ENCODE assay signal across 13 cellular contexts in genomic region chr4:75598390-75598789, GRCh38. TPM values are rescaled to one million over a fixed set of nuclear protein-coding genes. Genes with fewer than 3 reads are reported as not detected.
DNase-seq lines count a peak whose midpoint lies in the region; ATAC-seq, FAIRE-seq and TF ChIP-seq lines count a peak whose summit lies in the region.
"Had no signal": no experiment of that assay in that cellular context is flagged by ENCODE, and none has a peak within 500 bp of the region (broad histone marks: within the 10 kb centered on the region; RNA-seq: fewer than 3 reads in every experiment).

No MANE protein-coding gene starts in this region.

- no peak overlapping the region for H3K4me3 Mint-ChIP-seq in natural killer cell
- H3K4me3 Mint-ChIP-seq: activated naive CD8-positive, alpha-beta T cell treated with anti-CD3 and anti-CD28 coated beads, Interleukin-2, amount 50 U/mL, for 24 hours; nephron progenitor cell had no signal

- no peaks in the 10 kb centered on the region for H3K36me3 Mint-ChIP-seq in natural killer cell

- CTCF ChIA-PET in GM12878 (lab: Yijun Ruan, JAX) = no interaction called here

- RAD21 ChIA-PET in GM12878 (lab: Charles Lee; ENCODE audit: unreplicated experiment) = no interaction called here

- H3K9me3 ChIP-seq in GM12878 (replicated peaks; ENCODE audit: control insufficient read depth, insufficient read depth, low read length) (no peaks in the 10 kb centered on the region), left lung (no peaks in the 10 kb centered on the region)
- H3K9me3 ChIP-seq: uterus had no signal

- DNase-seq in GM03348 (ENCODE audit: low spot score) (peak; percentile 16), M059J (ENCODE audit: low read depth) (peak; percentile 37), GM12878 (ENCODE audit: low read depth, low spot score) (no peak), natural killer cell (no peak), iPS-NIHi7 (ENCODE audit: extremely low spot score) (no peak), NCI-H82 treated with DMSO at 0.1 percent for 48 hours (lab: John Stamatoyannopoulos, UW; ENCODE audit: unreplicated experiment) (no peak), left lung (no peak)
- DNase-seq: activated naive CD8-positive, alpha-beta T cell treated with anti-CD3 and anti-CD28 coated beads, Interleukin-2, amount 50 U/mL, for 24 hours; islet precursor cell; NCI-H524; nephron progenitor cell; uterus had no signal

- H3K27ac ChIP-seq in GM12878 (ENCODE audit: control insufficient read depth, insufficient read depth) (no peak overlapping the region), left lung (no peak overlapping the region)
- H3K27ac ChIP-seq: uterus had no signal

- H3K27me3 ChIP-seq in GM12878 (replicated peaks in 1 of 2; ENCODE audit: control insufficient read depth in 2 of 2, insufficient read depth in 2 of 2, low read length in 1 of 2) = no peaks in the 10 kb centered on the region; a peak in 1 of 4 replicates
- no peaks in the 10 kb centered on the region for H3K27me3 ChIP-seq in left lung
- H3K27me3 ChIP-seq: uterus had no signal

- ATAC-seq in GM12878 = no peak
- peak in 2 of 3 donors; percentile 74 for ATAC-seq in natural killer cell
- no peak for ATAC-seq in left lung
- ATAC-seq: activated naive CD8-positive, alpha-beta T cell treated with anti-CD3 and anti-CD28 coated beads, Interleukin-2, amount 50 U/mL, for 24 hours had no signal

- no peaks in the 10 kb centered on the region for H3K36me3 ChIP-seq in GM12878 (ENCODE audit: control insufficient read depth in 2 of 2, insufficient read depth in 2 of 2, low read length in 1 of 2)
- H3K36me3 ChIP-seq in left lung = no peaks in the 10 kb centered on the region
- H3K36me3 ChIP-seq: uterus had no signal

- no peak for TF ChIP-seq RAD21 in GM12878 (IDR thresholded peaks at IDR 0.05; ENCODE audit: insufficient read depth, low read depth, low read length)

- no peaks in the 10 kb centered on the region for H3K4me1 ChIP-seq in GM12878 (ENCODE audit: control insufficient read depth, insufficient read depth, low read length)
- H3K4me1 ChIP-seq in left lung = no peaks in the 10 kb centered on the region
- H3K4me1 ChIP-seq: uterus had no signal

- SMC1A ChIA-PET in GM12878 (lab: Charles Lee; ENCODE audit: uncharacterized antibody, unreplicated experiment) = no interaction called here

- POLR2A ChIA-PET in GM12878 (lab: Charles Lee) = no interaction called here

- H3K79me2 ChIP-seq in GM12878 (ENCODE audit: control insufficient read depth, insufficient read depth, low read length) = no peaks in the 10 kb centered on the region

- no peak overlapping the region for H3K27ac Mint-ChIP-seq in natural killer cell
- H3K27ac Mint-ChIP-seq: activated naive CD8-positive, alpha-beta T cell treated with anti-CD3 and anti-CD28 coated beads, Interleukin-2, amount 50 U/mL, for 24 hours; nephron progenitor cell had no signal

- no peaks in the 10 kb centered on the region for H4K20me1 ChIP-seq in GM12878 (ENCODE audit: control insufficient read depth, insufficient read depth)

- peaks cover 0 to 6% of the 10 kb centered on the region in 2 donors for H3K27me3 Mint-ChIP-seq in natural killer cell (ENCODE audit: low read depth in 2 of 2)
- H3K27me3 Mint-ChIP-seq: activated naive CD8-positive, alpha-beta T cell treated with anti-CD3 and anti-CD28 coated beads, Interleukin-2, amount 50 U/mL, for 24 hours had no signal

- BruUV-seq in GM12878 (replicated peaks; lab: Mats Ljungman, UMichigan) = no TSS peak

- H3K9me3 Mint-ChIP-seq in natural killer cell = no peaks in the 10 kb centered on the region
- H3K9me3 Mint-ChIP-seq: activated naive CD8-positive, alpha-beta T cell treated with anti-CD3 and anti-CD28 coated beads, Interleukin-2, amount 50 U/mL, for 24 hours; nephron progenitor cell had no signal

- H3K4me2 ChIP-seq in GM12878 (ENCODE audit: control insufficient read depth, insufficient read depth) = no peak overlapping the region

- FAIRE-seq in GM12878 (lab: Jason Lieb, UNC) = no peak
- FAIRE-seq: H54 had no signal

- intact Hi-C loops in GM12878 (cut with micrococcal nuclease; ENCODE audit: unreplicated experiment) = no loop called here
- intact Hi-C loops in natural killer cell (cut with micrococcal nuclease) = no loop called here
- intact Hi-C loops in left lung (cut with DNase I) = no loop called here

- H3K9ac ChIP-seq in GM12878 (ENCODE audit: control insufficient read depth, insufficient read depth, low read length) = no peak overlapping the region

- TF ChIP-seq EP300 in GM12878 (IDR thresholded peaks at IDR 0.05; ENCODE audit: borderline replicate concordance in 1 of 2, control insufficient read depth in 1 of 2, low read depth in 2 of 2, low read length in 2 of 2) = no peak

- 94% methylated on average over 3 of the region's 3 CpGs for WGBS in GM12878 (ENCODE audit: insufficient coverage, insufficient replicate concordance, low lambda C conversion rate, missing lambda C conversion rate)

- no peak for TF ChIP-seq POLR2A in GM12878 (IDR thresholded peaks at IDR 0.05; ENCODE audit: low read depth, low read length)

- in situ Hi-C loops in GM12878 (cut with MboI) = no loop called here

- H3K4me3 ChIP-seq in GM12878 (no peak overlapping the region), left lung (no peak overlapping the region)
- H3K4me3 ChIP-seq: uterus had no signal

- no peak overlapping the region for H2AFZ ChIP-seq in GM12878 (ENCODE audit: control insufficient read depth, low read depth, low read length)

- TF ChIP-seq CTCF in GM12878 (IDR thresholded peaks at IDR 0.05 in 2 of 3, conservative IDR thresholded peaks at IDR 0.05 in 1 of 3; ENCODE audit: control insufficient read depth in 2 of 3, extremely low read depth in 1 of 3, insufficient read depth in 1 of 3, low read depth in 3 of 3, low read length in 3 of 3) (no peak), natural killer cell (IDR thresholded peaks at IDR 0.05) (no peak), left lung (IDR thresholded peaks at IDR 0.05) (no peak)

- no peaks in the 10 kb centered on the region for H3K4me1 Mint-ChIP-seq in natural killer cell
- H3K4me1 Mint-ChIP-seq: activated naive CD8-positive, alpha-beta T cell treated with anti-CD3 and anti-CD28 coated beads, Interleukin-2, amount 50 U/mL, for 24 hours; nephron progenitor cell had no signal

TF ChIP-seq in GM12878, 131 proteins besides CTCF, POLR2A, EP300 and RAD21:
- TF ChIP-seq ZNF384 (IDR thresholded peaks at IDR 0.05; ENCODE audit: borderline replicate concordance, low read depth, low read length) (peak; percentile 74), IKZF2 (IDR thresholded peaks at IDR 0.05) (no peak), PAX8 (IDR thresholded peaks at IDR 0.05) (no peak)

RNA-seq across cellular contexts. Expression of gene CDKL2, which starts 31.9 kb away (rescaled TPM):
- 0.05 and 0.15 TPM in 2 replicates for total RNA-seq in M059J (2014; rRNA removed; shearing (Covaris generic))
- total RNA-seq in GM12878 (2013; cell fraction: nucleolus; rRNA removed) = not detected in 2 replicates
- total RNA-seq in GM12878 (2014; rRNA removed) (0.06 TPM in 1 of 2 replicates, not detected in the other), GM12878 (2014; rRNA removed; fragmentation: Illumina TruSeq; extraction: Trizol) (not detected in 2 replicates), GM12878 (2021) (not detected in 2 replicates), natural killer cell (under 1 TPM; 0.19 to 0.63 (median 0.32) TPM), left lung (10 to 100 TPM; 12.5 to 22.6 TPM)
- polyA plus RNA-seq in GM12878 (2011; ENCODE audit: low read depth) = 0.08 TPM
- polyA plus RNA-seq in GM12878 (2011; rRNA removed) (0.04 and 0.05 TPM in 2 replicates), GM12878 (2014; fragmentation: Illumina TruSeq; extraction: Trizol) (not detected in 2 replicates), GM12878 (2014; fragmentation: Nextera tagmentation; extraction: Ambion mirVana) (not detected), GM12878 (2014; rRNA removed) (not detected in 2 replicates), GM12878 (2016; fragmentation: Nextera tagmentation; extraction: Ambion mirVana) (under 1 TPM in 1 of 2 experiments, not detected in 1; 0.24 TPM)
- polyA plus RNA-seq in GM12878 (2011; cell fraction: cytosol; rRNA removed) = not detected in 2 replicates
- not detected in 2 replicates for polyA plus RNA-seq in GM12878 (2011; cell fraction: nucleus; rRNA removed)
- polyA plus RNA-seq in GM12878 (2012) = 0.11 and 0.16 TPM in 2 replicates
- not detected in 2 replicates for polyA minus RNA-seq in GM12878 (2011; rRNA and poly(A)+ RNA removed)
- not detected in 2 replicates for polyA minus RNA-seq in GM12878 (2011; cell fraction: cytosol; rRNA and poly(A)+ RNA removed)
- polyA minus RNA-seq in GM12878 (2011; cell fraction: nucleus; rRNA and poly(A)+ RNA removed) = not detected in 2 replicates

RNA-seq across cellular contexts. Expression of gene ODAPH, which starts 42.5 kb away (rescaled TPM):
- total RNA-seq in M059J (2014; rRNA removed; shearing (Covaris generic)) = 0.10 TPM in 1 of 2 replicates, not detected in the other
- not detected in 2 replicates for total RNA-seq in GM12878 (2013; cell fraction: nucleolus; rRNA removed)
- total RNA-seq in GM12878 (2014; rRNA removed) (0.05 TPM in 1 of 2 replicates, not detected in the other), GM12878 (2014; rRNA removed; fragmentation: Illumina TruSeq; extraction: Trizol) (0.13 and 0.18 TPM in 2 replicates), GM12878 (2021) (not detected in 2 replicates), natural killer cell (not detected), left lung (not detected)
- not detected for polyA plus RNA-seq in GM12878 (2011; ENCODE audit: low read depth)
- polyA plus RNA-seq in GM12878 (2011; rRNA removed) (not detected in 2 replicates), GM12878 (2014; fragmentation: Illumina TruSeq; extraction: Trizol) (0.12 TPM in 1 of 2 replicates, not detected in the other), GM12878 (2014; fragmentation: Nextera tagmentation; extraction: Ambion mirVana) (under 1 TPM; 0.06 to 0.13 TPM), GM12878 (2014; rRNA removed) (0.11 TPM in 1 of 2 replicates, not detected in the other), GM12878 (2016; fragmentation: Nextera tagmentation; extraction: Ambion mirVana) (not detected)
- polyA plus RNA-seq in GM12878 (2011; cell fraction: cytosol; rRNA removed) = not detected in 2 replicates
- polyA plus RNA-seq in GM12878 (2011; cell fraction: nucleus; rRNA removed) = 0.45 TPM in 1 of 2 replicates, not detected in the other
- 0.07 and 0.45 TPM in 2 replicates for polyA plus RNA-seq in GM12878 (2012)
- polyA minus RNA-seq in GM12878 (2011; rRNA and poly(A)+ RNA removed) = not detected in 2 replicates
- polyA minus RNA-seq in GM12878 (2011; cell fraction: cytosol; rRNA and poly(A)+ RNA removed) = not detected in 2 replicates
- polyA minus RNA-seq in GM12878 (2011; cell fraction: nucleus; rRNA and poly(A)+ RNA removed) = not detected in 2 replicates
- total RNA-seq: uterus had no signal

Comparison
In these comparisons a context has a peak if more than half of its experiments do, and no peak if none do; other contexts are left out.
1. DNase-seq: peak in GM03348 (single experiment) and M059J (single experiment); none in GM12878 (single experiment), natural killer cell (single experiment), iPS-NIHi7 (single experiment), NCI-H82 treated with DMSO at 0.1 percent for 48 hours (single experiment) and left lung (0 of 2).
2. ATAC-seq: peak in natural killer cell (2 of 3); none in GM12878 (single experiment) and left lung (single experiment).
3. RNA of gene CDKL2, which starts 31.9 kb away (total RNA-seq): 12.5 to 22.6 TPM in left lung; 0.19 to 0.63 TPM in natural killer cell, 0.06 TPM in GM12878 and 0.05 to 0.15 TPM in M059J; every median in the first group is over 4 times any median in the second.